Comparison of ENCODE assay signal across 12 cellular contexts in the genomic region with DNA sequence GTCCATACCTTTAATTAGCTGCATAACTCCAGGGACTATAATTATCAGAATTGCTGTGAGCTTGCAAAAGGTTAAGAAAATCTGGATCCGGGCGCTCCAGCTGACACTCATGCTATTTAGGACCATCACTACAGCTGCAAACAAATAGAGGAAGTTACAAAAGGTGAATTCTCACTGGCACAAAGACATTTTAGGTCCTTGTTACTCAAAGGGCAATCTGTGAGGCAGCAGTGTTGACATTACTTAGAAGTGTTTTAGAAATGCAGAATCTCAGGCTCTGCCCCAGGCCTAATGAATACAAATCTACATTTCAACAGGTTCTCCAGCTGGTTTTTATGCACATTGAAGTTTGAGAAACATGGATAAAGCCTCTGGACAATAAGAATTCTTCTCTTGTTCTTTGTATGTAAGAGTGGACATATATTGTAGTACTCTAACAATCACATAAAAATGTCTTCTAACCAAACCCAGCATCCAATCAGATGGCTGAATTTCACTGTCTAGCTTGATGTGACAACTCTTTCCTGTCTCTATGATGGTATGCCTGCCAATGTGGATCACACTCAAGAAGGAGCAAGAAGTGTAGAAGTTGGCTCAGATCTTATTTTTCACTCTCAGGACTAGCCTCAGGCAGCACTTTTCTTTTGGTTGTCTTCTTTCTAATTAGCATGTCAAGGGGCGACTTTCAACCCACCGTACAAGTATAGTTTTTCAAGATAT. TPM values are rescaled to one million over a fixed set of nuclear protein-coding genes. Genes with fewer than 3 reads are reported as not detected.
DNase-seq lines count a peak whose midpoint lies in the region; ATAC-seq and TF ChIP-seq lines count a peak whose summit lies in the region.
"Had no signal": no experiment of that assay in that cellular context is flagged by ENCODE, and none has a peak within 500 bp of the region (broad histone marks: within the 10 kb centered on the region; RNA-seq: fewer than 3 reads in every experiment).

No MANE protein-coding gene starts in this region.

- H2AFZ ChIP-seq in PC-3 (ENCODE audit: low read length) = no peak overlapping the region

- H4K20me1 ChIP-seq in DOHH2 (ENCODE audit: control insufficient read depth, insufficient read depth, low read depth, low read length) (no peaks in the 10 kb centered on the region), PC-3 (ENCODE audit: low read length) (no peaks in the 10 kb centered on the region)

- no peaks in the 10 kb centered on the region for H3F3A ChIP-seq in DOHH2 (ENCODE audit: control insufficient read depth, insufficient read depth)
- H3F3A ChIP-seq in PC-3 (ENCODE audit: low read length, unreplicated experiment) = no peaks in the 10 kb centered on the region

- H3K27ac ChIP-seq in DOHH2 (ENCODE audit: low read depth, low read length) (no peak overlapping the region), HUES6 (ENCODE audit: low read depth, low read length) (peak overlapping the region; percentile 47), PC-3 (ENCODE audit: low read length) (no peak overlapping the region)

- H3K9ac ChIP-seq in HUES6 (ENCODE audit: low read length) (peak overlapping the region; percentile 49), PC-3 (ENCODE audit: low read length) (no peak overlapping the region)

- ATAC-seq in GM21367 (IDR thresholded peaks at IDR 0.05; ENCODE audit: unreplicated experiment) (peak; percentile 51), PC-3 (no peak)

- H3K4me2 ChIP-seq in DOHH2 (ENCODE audit: low read length) (peak overlapping the region; percentile 17), PC-3 (ENCODE audit: low read length) (no peak overlapping the region)

- POLR2A ChIA-PET in PC-3 (lab: Charles Lee; ENCODE audit: unreplicated experiment) = interaction anchor here (0.6 kb wide), 1 partner anchor 125 kb away, joined by 4 read pairs; no protein-coding TSS in a partner anchor

- H3K79me2 ChIP-seq in DOHH2 (ENCODE audit: control insufficient read depth, low read length) (no peaks in the 10 kb centered on the region), PC-3 (ENCODE audit: low read length) (0 out of 2 replicates have a peak, but pooled peaks cover 3% of the 10 kb centered on the region)

- H3K4me3 ChIP-seq in DOHH2 (ENCODE audit: low read length) = no peak overlapping the region
- H3K4me3 ChIP-seq in HUES6 (ENCODE audit: low read depth, low read length) = peak overlapping the region; percentile 19; the same call in 1 of the 2 replicates
- no peak overlapping the region for H3K4me3 ChIP-seq in PC-3 (ENCODE audit: low read length)
- H3K4me3 ChIP-seq: right atrium auricular region had no signal

- CTCF ChIA-PET in PC-3 (lab: Charles Lee) = no interaction called here

- H3K4me1 ChIP-seq in DOHH2 (ENCODE audit: control insufficient read depth, low read length) = peaks cover 16% of the 10 kb centered on the region
- peaks cover 61% of the 10 kb centered on the region for H3K4me1 ChIP-seq in HUES6 (ENCODE audit: control insufficient read depth, insufficient read depth, low read length)
- H3K4me1 ChIP-seq in PC-3 (ENCODE audit: insufficient read depth, low read length) = 0 out of 2 replicates have a peak, but pooled peaks cover 4% of the 10 kb centered on the region
- H3K4me1 ChIP-seq: right atrium auricular region had no signal

- peak; percentile 2 for DNase-seq in UCSD-AML1 (lab: John Stamatoyannopoulos, UW; ENCODE audit: unreplicated experiment)
- no peak for DNase-seq in occipital lobe (lab: John Stamatoyannopoulos, UW)
- no peak for DNase-seq in PC-3
- no peak for DNase-seq in islet precursor cell
- DNase-seq in hippocampal formation (lab: John Stamatoyannopoulos, UW) = no peak
- DNase-seq: activated naive CD8-positive, alpha-beta T cell treated with anti-CD3 and anti-CD28 coated beads for 36 hours; CD4-positive, CD25-positive, alpha-beta regulatory T cell; NCI-H510A treated with DMSO at 0.1 percent for 48 hours had no signal

- H3K9me3 ChIP-seq in DOHH2 (ENCODE audit: control insufficient read depth, insufficient read depth, low read length) = no peaks in the 10 kb centered on the region
- H3K9me3 ChIP-seq in HUES6 (ENCODE audit: control insufficient read depth, insufficient read depth, low read depth, low read length) = no peaks in the 10 kb centered on the region
- no peaks in the 10 kb centered on the region for H3K9me3 ChIP-seq in PC-3 (ENCODE audit: low read length)
- H3K9me3 ChIP-seq: right atrium auricular region had no signal

- TF ChIP-seq CTCF in DOHH2 (IDR thresholded peaks at IDR 0.05; ENCODE audit: low read depth, low read length, poor library complexity, severe bottlenecking) (no peak), PC-3 (conservative IDR thresholded peaks at IDR 0.05; ENCODE audit: low read depth, low read length) (no peak)

- H3K9me2 ChIP-seq in DOHH2 (replicated peaks; ENCODE audit: control insufficient read depth, low read length) (no peaks in the 10 kb centered on the region), PC-3 (replicated peaks; ENCODE audit: low read length) (no peaks in the 10 kb centered on the region)

- H3K27me3 ChIP-seq in DOHH2 (ENCODE audit: control insufficient read depth, low read length) (no peaks in the 10 kb centered on the region), HUES6 (ENCODE audit: control insufficient read depth, insufficient read depth, low read length) (no peaks in the 10 kb centered on the region), PC-3 (ENCODE audit: low read length) (no peaks in the 10 kb centered on the region)
- H3K27me3 ChIP-seq: right atrium auricular region had no signal

- H3K36me3 ChIP-seq in DOHH2 (ENCODE audit: control insufficient read depth, low read length) (no peaks in the 10 kb centered on the region), HUES6 (ENCODE audit: control insufficient read depth, insufficient read depth, low read length) (peaks cover 13% of the 10 kb centered on the region), PC-3 (ENCODE audit: low read depth, low read length) (peaks cover 15% of the 10 kb centered on the region)
- H3K36me3 ChIP-seq: right atrium auricular region had no signal

- intact Hi-C loops in PC-3 (cut with micrococcal nuclease) = no loop called here

- no TSS peak for BruUV-seq in PC-3 (replicated peaks; lab: Mats Ljungman, UMichigan)

RNA-seq across cellular contexts. Expression of a gene that starts 18.8 kb away (rescaled TPM):
- total RNA-seq in occipital lobe (30.9 TPM), PC-3 (2014; rRNA removed) (13.3 and 14.0 TPM in 2 replicates)
